In genomic region chr4:112968456-112969159, GRCh38 we compare ENCODE assay signal across 23 cellular contexts.
DNase-seq lines count a peak whose midpoint lies in the region; ATAC-seq and TF ChIP-seq lines count a peak whose summit lies in the region.
"Had no signal": no experiment of that assay in that cellular context is flagged by ENCODE, and none has a peak within 500 bp of the region (broad histone marks: within the 10 kb centered on the region; RNA-seq: fewer than 3 reads in every experiment).

No MANE protein-coding gene starts in this region.

- no peak for TF ChIP-seq CTCF in SK-N-SH (IDR thresholded peaks at IDR 0.05)

- no peak overlapping the region for H3K4me3 ChIP-seq in SK-N-SH (ENCODE audit: low read depth in 2 of 2, low read length in 1 of 2)
- H3K4me3 ChIP-seq in skeletal muscle cell (ENCODE audit: low read depth, low read length), result no peak overlapping the region
- H3K4me3 ChIP-seq: dorsolateral prefrontal cortex had no signal

- H3K4me1 Mint-ChIP-seq in activated CD8-positive, alpha-beta memory T cell treated with anti-CD3 and anti-CD28 coated beads, Interleukin-2, amount 10 ng/mL, durations not matched to agents 7 days and 5 days, result no peaks in the 10 kb centered on the region
- H3K4me1 Mint-ChIP-seq: natural killer cell; stimulated activated naive B cell treated with anti-CD40 and anti-IgM and Interleukin-4, amounts not matched to agents 10 μg/mL and 1 μg/mL and 100 μg/mL, for 72 hours had no signal

- no peak overlapping the region for H3K4me3 Mint-ChIP-seq in activated CD8-positive, alpha-beta memory T cell treated with anti-CD3 and anti-CD28 coated beads, Interleukin-2, amount 10 ng/mL, durations not matched to agents 7 days and 5 days
- H3K4me3 Mint-ChIP-seq: CD8-positive, alpha-beta T cell; natural killer cell; stimulated activated naive B cell treated with anti-CD40 and anti-IgM and Interleukin-4, amounts not matched to agents 10 μg/mL and 1 μg/mL and 100 μg/mL, for 72 hours had no signal

- ATAC-seq in activated CD8-positive, alpha-beta memory T cell treated with anti-CD3 and anti-CD28 coated beads, Interleukin-2, amount 10 ng/mL, durations not matched to agents 7 days and 5 days, result no peak
- ATAC-seq: CD8-positive, alpha-beta T cell; natural killer cell; Right ventricle myocardium inferior; stimulated activated naive B cell treated with anti-CD40 and anti-IgM and Interleukin-4, amounts not matched to agents 10 μg/mL and 1 μg/mL and 100 μg/mL, for 72 hours had no signal

- POLR2A ChIA-PET in SK-N-SH (lab: Yijun Ruan, JAX), result no interaction called here
- POLR2A ChIA-PET in HEK293T (lab: Yijun Ruan, JAX), result no interaction called here

- H2AFZ ChIP-seq in SK-N-SH (ENCODE audit: low read depth), result no peak overlapping the region

- H3K27ac Mint-ChIP-seq in activated CD8-positive, alpha-beta memory T cell treated with anti-CD3 and anti-CD28 coated beads, Interleukin-2, amount 10 ng/mL, durations not matched to agents 7 days and 5 days, result no peak overlapping the region
- H3K27ac Mint-ChIP-seq: CD8-positive, alpha-beta T cell; natural killer cell; stimulated activated naive B cell treated with anti-CD40 and anti-IgM and Interleukin-4, amounts not matched to agents 10 μg/mL and 1 μg/mL and 100 μg/mL, for 72 hours had no signal

- H3K4me1 ChIP-seq in SK-N-SH (ENCODE audit: control insufficient read depth in 1 of 2, insufficient read depth in 2 of 2, low read depth in 1 of 2, low read length in 1 of 2), result peaks cover 4 to 5% of the 10 kb centered on the region in 2 experiments; a peak in 2 of 4 replicates

- H3F3A ChIP-seq in SK-N-SH (replicated peaks; ENCODE audit: insufficient read depth), result no peaks in the 10 kb centered on the region

- H3K27ac ChIP-seq in SK-N-SH (ENCODE audit: low read depth in 2 of 2, low read length in 1 of 2), result peak overlapping the region in 1 of 2 experiments; percentile 45; a peak in 2 of 4 replicates
- H3K27ac ChIP-seq: epithelial cell of prostate had no signal

- no peaks in the 10 kb centered on the region for H3K9me2 ChIP-seq in SK-N-SH

- no peaks in the 10 kb centered on the region for H3K36me3 Mint-ChIP-seq in activated CD8-positive, alpha-beta memory T cell treated with anti-CD3 and anti-CD28 coated beads, Interleukin-2, amount 10 ng/mL, durations not matched to agents 7 days and 5 days
- H3K36me3 Mint-ChIP-seq: CD8-positive, alpha-beta T cell; natural killer cell; stimulated activated naive B cell treated with anti-CD40 and anti-IgM and Interleukin-4, amounts not matched to agents 10 μg/mL and 1 μg/mL and 100 μg/mL, for 72 hours had no signal

- no peaks in the 10 kb centered on the region for H4K20me1 ChIP-seq in SK-N-SH (ENCODE audit: insufficient read depth)

- no peaks in the 10 kb centered on the region for H3K79me2 ChIP-seq in SK-N-SH (ENCODE audit: insufficient read depth)

- no peak for TF ChIP-seq EP300 in SK-N-SH (IDR thresholded peaks at IDR 0.05; ENCODE audit: borderline replicate concordance in 1 of 2, low read depth in 1 of 2, low read length in 1 of 2)

- no peaks in the 10 kb centered on the region for H3K27me3 ChIP-seq in SK-N-SH (ENCODE audit: insufficient read depth)
- H3K27me3 ChIP-seq: dorsolateral prefrontal cortex had no signal

- CTCF ChIA-PET in SK-N-SH (lab: Yijun Ruan, JAX), result interaction anchor here (2.0 kb wide), 1 partner anchor 206 kb away, joined by 5 read pairs; no protein-coding TSS in a partner anchor
- CTCF ChIA-PET in activated CD8-positive, alpha-beta memory T cell treated with anti-CD3 and anti-CD28 coated beads, Interleukin-2, amount 10 ng/mL, durations not matched to agents 7 days and 5 days (lab: Charles Lee), result no interaction called here
- CTCF ChIA-PET in HEK293T (lab: Yijun Ruan, JAX), result no interaction called here

- no peaks in the 10 kb centered on the region for H3K9me3 Mint-ChIP-seq in activated CD8-positive, alpha-beta memory T cell treated with anti-CD3 and anti-CD28 coated beads, Interleukin-2, amount 10 ng/mL, durations not matched to agents 7 days and 5 days (ENCODE audit: low read depth)
- H3K9me3 Mint-ChIP-seq: stimulated activated naive B cell treated with anti-CD40 and anti-IgM and Interleukin-4, amounts not matched to agents 10 μg/mL and 1 μg/mL and 100 μg/mL, for 72 hours had no signal

- no peaks in the 10 kb centered on the region for H3K9me3 ChIP-seq in SK-N-SH

- peak; percentile 44 for DNase-seq in GM03348 (ENCODE audit: low spot score)
- no peak for DNase-seq in SK-N-SH
- DNase-seq in fibroblast of peridontal ligament (ENCODE audit: extremely low read depth), result peak; percentile 10
- peak; percentile 12 for DNase-seq in skeletal muscle cell (ENCODE audit: low read depth)
- DNase-seq in activated CD8-positive, alpha-beta memory T cell treated with anti-CD3 and anti-CD28 coated beads, Interleukin-2, amount 10 ng/mL, durations not matched to agents 7 days and 5 days, result no peak
- no peak for DNase-seq in middle frontal gyrus (ENCODE audit: extremely low spot score, low spot score)
- DNase-seq in HEK293T (ENCODE audit: extremely low spot score), result no peak
- DNase-seq: activated CD4-positive, alpha-beta T cell treated with anti-CD3 and anti-CD28 coated beads, Interleukin-2, amount 50 U/mL, for 1 hour; activated gamma-delta T cell; caudate nucleus; CD8-positive, alpha-beta T cell; DMS53; dorsolateral prefrontal cortex; H7; Kasumi-1; natural killer cell; NCI-H2107; NCI-H510A; NK-92 treated with Interleukin-12 subunit alpha and Interleukin-12 subunit beta, amount 100 ng/mL, for 24 hours; stimulated activated CD4-positive, alpha-beta T cell treated with anti-CD3 and anti-CD28 coated beads, Interleukin-1b, Interleukin-23, amount 100 ng/mL, for 48 hours; stimulated activated naive B cell treated with anti-CD40 and anti-IgM and Interleukin-4, amounts not matched to agents 10 μg/mL and 1 μg/mL and 100 μg/mL, for 72 hours had no signal

- no peak overlapping the region for H3K4me2 ChIP-seq in SK-N-SH

- no peaks in the 10 kb centered on the region for H3K36me3 ChIP-seq in SK-N-SH (replicated peaks in 1 of 2; ENCODE audit: control insufficient read depth in 1 of 2, insufficient read depth in 2 of 2, low read length in 1 of 2)

- no peak for TF ChIP-seq RAD21 in SK-N-SH (IDR thresholded peaks at IDR 0.05; ENCODE audit: low read length)

- H3K9ac ChIP-seq in SK-N-SH, result no peak overlapping the region

- H3K27me3 Mint-ChIP-seq in activated CD8-positive, alpha-beta memory T cell treated with anti-CD3 and anti-CD28 coated beads, Interleukin-2, amount 10 ng/mL, durations not matched to agents 7 days and 5 days, result no peaks in the 10 kb centered on the region

TF ChIP-seq in SK-N-SH, 30 proteins besides CTCF, POLR2A, EP300 and RAD21:
- TF ChIP-seq SMC3 (IDR thresholded peaks at IDR 0.05; ENCODE audit: low read depth, low read length), result no peak
- peak; percentile 25; the same call in 1 of the 2 replicates for TF ChIP-seq FOSL2 (IDR thresholded peaks at IDR 0.05; ENCODE audit: borderline replicate concordance, low read depth)

TF ChIP-seq in HEK293T, 16 proteins besides CTCF, POLR2A, EP300 and RAD21:
- TF ChIP-seq LEF1 (IDR thresholded peaks at IDR 0.05; ENCODE audit: borderline replicate concordance) (no peak), HDGF (IDR thresholded peaks at IDR 0.05; ENCODE audit: borderline replicate concordance) (no peak), ELF4 (IDR thresholded peaks at IDR 0.05) (no peak), L3MBTL2 (conservative IDR thresholded peaks at IDR 0.05) (no peak), NFRKB (IDR thresholded peaks at IDR 0.05) (no peak), FOXK2 (IDR thresholded peaks at IDR 0.05) (no peak), FOXA1 (IDR thresholded peaks at IDR 0.05) (no peak), ARNT (IDR thresholded peaks at IDR 0.05) (no peak), SP1 (IDR thresholded peaks at IDR 0.05) (no peak), CTBP1 (IDR thresholded peaks at IDR 0.05; ENCODE audit: borderline replicate concordance) (no peak), FOXM1 (IDR thresholded peaks at IDR 0.05; ENCODE audit: borderline replicate concordance) (no peak)
- TF ChIP-seq, protein P1, sequence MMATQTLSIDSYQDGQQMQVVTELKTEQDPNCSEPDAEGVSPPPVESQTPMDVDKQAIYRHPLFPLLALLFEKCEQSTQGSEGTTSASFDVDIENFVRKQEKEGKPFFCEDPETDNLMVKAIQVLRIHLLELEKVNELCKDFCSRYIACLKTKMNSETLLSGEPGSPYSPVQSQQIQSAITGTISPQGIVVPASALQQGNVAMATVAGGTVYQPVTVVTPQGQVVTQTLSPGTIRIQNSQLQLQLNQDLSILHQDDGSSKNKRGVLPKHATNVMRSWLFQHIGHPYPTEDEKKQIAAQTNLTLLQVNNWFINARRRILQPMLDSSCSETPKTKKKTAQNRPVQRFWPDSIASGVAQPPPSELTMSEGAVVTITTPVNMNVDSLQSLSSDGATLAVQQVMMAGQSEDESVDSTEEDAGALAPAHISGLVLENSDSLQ (IDR thresholded peaks at IDR 0.05), result no peak

Comparison
In these comparisons a context has a peak if more than half of its experiments do, and no peak if none do; other contexts are left out.
1. DNase-seq: peak in GM03348 (single experiment), fibroblast of peridontal ligament (single experiment) and skeletal muscle cell (single experiment); none in SK-N-SH (single experiment), activated CD8-positive, alpha-beta memory T cell treated with anti-CD3 and anti-CD28 coated beads, Interleukin-2, amount 10 ng/mL, durations not matched to agents 7 days and 5 days (single experiment), middle frontal gyrus (single experiment) and HEK293T (single experiment).